1 cellular context compared by ENCODE assay signal in genomic region chr10:113097046-113097415, GRCh38.
TF ChIP-seq lines count a peak whose summit lies in the region.

No MANE protein-coding gene starts in this region.

TF ChIP-seq in IMR-90, 13 proteins besides CTCF, POLR2A, EP300 and RAD21:
- TF ChIP-seq MAFK (IDR thresholded peaks at IDR 0.05; ENCODE audit: low read depth, low read length) (no peak), CHD1 (IDR thresholded peaks at IDR 0.05; ENCODE audit: low read depth, low read length) (no peak), MAZ (IDR thresholded peaks at IDR 0.05; ENCODE audit: borderline replicate concordance, low read depth, low read length) (no peak), FOS (IDR thresholded peaks at IDR 0.05; ENCODE audit: low read depth, low read length) (no peak)
